ENCODE assay signal across 12 cellular contexts in genomic region chr9:3746296-3747275, GRCh38.
A peak's percentile ranks its signal among the peaks of the same experiment; 100 is the strongest.
DNase-seq lines count a peak whose midpoint lies in the region; ATAC-seq and TF ChIP-seq lines count a peak whose summit lies in the region.
"Had no signal": no experiment of that assay in that cellular context is flagged by ENCODE, and none has a peak within 500 bp of the region (broad histone marks: within the 10 kb centered on the region; RNA-seq: fewer than 3 reads in every experiment).

No MANE protein-coding gene starts in this region.

- H2AK5ac ChIP-seq in neuronal stem cell (ENCODE audit: low read depth, low read length) = no peak overlapping the region

- no peak for ATAC-seq in HG02678 (IDR thresholded peaks at IDR 0.05; ENCODE audit: unreplicated experiment)
- ATAC-seq in CD8-positive, alpha-beta T cell = no peak
- ATAC-seq: naive thymus-derived CD8-positive, alpha-beta T cell had no signal

- H3K27ac Mint-ChIP-seq in CD8-positive, alpha-beta T cell = no peak overlapping the region
- H3K27ac Mint-ChIP-seq: dendritic cell treated with granulocyte-macrophage colony-stimulating factor and Interleukin-4, amounts not matched to agents 40 ng/mL and 50 ng/mL, for 4 days; naive thymus-derived CD8-positive, alpha-beta T cell; T-helper 1 cell treated with Interleukin-12 subunit alpha and Interleukin-12 subunit beta and Interleukin-4 antibody, amounts not matched to agents 30 μg/mL and 1 μg/mL, for 36 hours had no signal

- no peaks in the 10 kb centered on the region for H3K79me1 ChIP-seq in neuronal stem cell (ENCODE audit: low read depth, low read length)

- H3K4me2 ChIP-seq in neuronal stem cell (ENCODE audit: insufficient read depth, low read length, poor library complexity, severe bottlenecking) = no peak overlapping the region

- no peak for TF ChIP-seq CTCF in uterus (IDR thresholded peaks at IDR 0.05)
- no peak for TF ChIP-seq CTCF in CD8-positive, alpha-beta T cell (IDR thresholded peaks at IDR 0.05)

- no peak overlapping the region for H2BK5ac ChIP-seq in neuronal stem cell (ENCODE audit: low read length)

- H4K91ac ChIP-seq in neuronal stem cell (ENCODE audit: low read depth, low read length, poor library complexity) = no peak overlapping the region

- DNase-seq in EH (ENCODE audit: low read depth) (peak; percentile 89), HT-29 (ENCODE audit: low spot score) (peak; percentile 47), amniotic stem cell (lab: John Stamatoyannopoulos, UW) (peak; percentile 51), neuronal stem cell (ENCODE audit: low spot score) (no peak), NCI-H187 treated with DMSO at 0.1 percent for 48 hours (lab: John Stamatoyannopoulos, UW) (no peak), uterus (no peak)
- DNase-seq in CD8-positive, alpha-beta T cell = no peak
- DNase-seq: naive thymus-derived CD8-positive, alpha-beta T cell; thyroid gland had no signal

- CTCF ChIA-PET in CD8-positive, alpha-beta T cell (lab: Charles Lee) = no interaction called here

- H2AFZ ChIP-seq in neuronal stem cell (ENCODE audit: low read length) = peak overlapping the region; percentile 9

- H3K27ac ChIP-seq in neuronal stem cell (replicated peaks; ENCODE audit: low read length) (no peak overlapping the region), uterus (no peak overlapping the region)
- H3K27ac ChIP-seq in CD8-positive, alpha-beta T cell (ENCODE audit: low read depth, low read length) = no peak overlapping the region
- H3K27ac ChIP-seq: thyroid gland had no signal

- H3K4ac ChIP-seq in neuronal stem cell (ENCODE audit: low read length) = no peak overlapping the region

- H3K9ac ChIP-seq in neuronal stem cell (ENCODE audit: low read depth, low read length, poor library complexity) = no peak overlapping the region

- H3K9me3 ChIP-seq in neuronal stem cell (replicated peaks in 1 of 2; ENCODE audit: control insufficient read depth in 2 of 2, insufficient read depth in 1 of 2, low read depth in 1 of 2, low read length in 2 of 2) (no peaks in the 10 kb centered on the region), uterus (no peaks in the 10 kb centered on the region)
- H3K9me3 ChIP-seq in CD8-positive, alpha-beta T cell (ENCODE audit: low read length) = no peaks in the 10 kb centered on the region
- H3K9me3 ChIP-seq: thyroid gland had no signal

- H3K18ac ChIP-seq in neuronal stem cell (ENCODE audit: low read length) = no peak overlapping the region

- WGBS in neuronal stem cell (ENCODE audit: extremely low coverage in 2 of 2, insufficient read length in 2 of 2, insufficient replicate concordance in 1 of 2), 2 donors = no CpG with 5 or more reads among the region's 1 CpG

- no peak overlapping the region for H4K8ac ChIP-seq in neuronal stem cell (ENCODE audit: low read depth, low read length)

- H3K36me3 Mint-ChIP-seq in CD8-positive, alpha-beta T cell = no peaks in the 10 kb centered on the region
- H3K36me3 Mint-ChIP-seq: naive thymus-derived CD8-positive, alpha-beta T cell had no signal

- H3K23ac ChIP-seq in neuronal stem cell (ENCODE audit: low read depth, low read length, poor library complexity) = no peak overlapping the region

- no peak overlapping the region for H2BK120ac ChIP-seq in neuronal stem cell (ENCODE audit: low read depth, low read length)

- POLR2A ChIA-PET in CD8-positive, alpha-beta T cell (lab: Charles Lee) = interaction anchor here (0.6 kb wide), 1 partner anchor 50 kb away, joined by 3 read pairs; no protein-coding TSS in a partner anchor

- no peak overlapping the region for H3K4me3 Mint-ChIP-seq in CD8-positive, alpha-beta T cell
- H3K4me3 Mint-ChIP-seq: dendritic cell treated with granulocyte-macrophage colony-stimulating factor and Interleukin-4, amounts not matched to agents 40 ng/mL and 50 ng/mL, for 4 days; naive thymus-derived CD8-positive, alpha-beta T cell; T-helper 1 cell treated with Interleukin-12 subunit alpha and Interleukin-12 subunit beta and Interleukin-4 antibody, amounts not matched to agents 30 μg/mL and 1 μg/mL, for 36 hours had no signal

- no peak overlapping the region for H3K14ac ChIP-seq in neuronal stem cell (ENCODE audit: low read length)

- TF ChIP-seq POLR2A in uterus (IDR thresholded peaks at IDR 0.05) = no peak

- intact Hi-C loops in uterus (cut with DNase I; ENCODE audit: low total_unique reads) = no loop called here
- intact Hi-C loops in CD8-positive, alpha-beta T cell (cut with DNase I, micrococcal nuclease) = loop anchor here in 1 of 2 experiments (10.0 kb wide), 1 partner anchor 58 kb away; no protein-coding TSS in a partner anchor

- H2BK15ac ChIP-seq in neuronal stem cell (ENCODE audit: low read length) = no peak overlapping the region

- no peak overlapping the region for H2BK12ac ChIP-seq in neuronal stem cell (ENCODE audit: low read length)

- H3K36me3 ChIP-seq in neuronal stem cell (replicated peaks in 1 of 2; ENCODE audit: control insufficient read depth in 2 of 2, insufficient read depth in 2 of 2, low read length in 2 of 2) = no peaks in the 10 kb centered on the region
- H3K36me3 ChIP-seq in uterus = no peaks in the 10 kb centered on the region
- H3K36me3 ChIP-seq in CD8-positive, alpha-beta T cell (ENCODE audit: insufficient read depth, low read length) = no peaks in the 10 kb centered on the region
- H3K36me3 ChIP-seq: thyroid gland had no signal

- peaks cover 10% of the 10 kb centered on the region for H3K27me3 Mint-ChIP-seq in CD8-positive, alpha-beta T cell (ENCODE audit: low read depth)
- H3K27me3 Mint-ChIP-seq: dendritic cell treated with granulocyte-macrophage colony-stimulating factor and Interleukin-4, amounts not matched to agents 40 ng/mL and 50 ng/mL, for 4 days had no signal

- H3K27me3 ChIP-seq in neuronal stem cell (ENCODE audit: control insufficient read depth in 3 of 3, insufficient read depth in 3 of 3, low read depth in 1 of 3, low read length in 3 of 3) (no peaks in the 10 kb centered on the region), uterus (no peaks in the 10 kb centered on the region)
- no peaks in the 10 kb centered on the region for H3K27me3 ChIP-seq in CD8-positive, alpha-beta T cell (ENCODE audit: insufficient read depth, low read length)
- H3K27me3 ChIP-seq: thyroid gland had no signal

- H3K4me1 ChIP-seq in neuronal stem cell (ENCODE audit: control insufficient read depth in 2 of 2, insufficient read depth in 1 of 2, low read depth in 1 of 2, low read length in 2 of 2) (peaks cover 0 to 11% of the 10 kb centered on the region in 2 donors), uterus (no peaks in the 10 kb centered on the region)
- H3K4me1 ChIP-seq in CD8-positive, alpha-beta T cell (ENCODE audit: insufficient read depth, low read length) = no peaks in the 10 kb centered on the region

- peaks cover 1% of the 10 kb centered on the region for H3K4me1 Mint-ChIP-seq in CD8-positive, alpha-beta T cell (ENCODE audit: low read depth)

- H3K4me3 ChIP-seq in neuronal stem cell (ENCODE audit: low read length in 2 of 2) = no peak overlapping the region
- no peak overlapping the region for H3K4me3 ChIP-seq in uterus
- H3K4me3 ChIP-seq in CD8-positive, alpha-beta T cell (ENCODE audit: low read depth, low read length) = no peak overlapping the region
- H3K4me3 ChIP-seq: thyroid gland had no signal

- no peaks in the 10 kb centered on the region for H3K9me3 Mint-ChIP-seq in CD8-positive, alpha-beta T cell
- H3K9me3 Mint-ChIP-seq: dendritic cell treated with granulocyte-macrophage colony-stimulating factor and Interleukin-4, amounts not matched to agents 40 ng/mL and 50 ng/mL, for 4 days; naive thymus-derived CD8-positive, alpha-beta T cell had no signal

Comparison
In these comparisons a context has a peak if more than half of its experiments do, and no peak if none do; other contexts are left out.
1. DNase-seq: peak in EH (single experiment), HT-29 (single experiment) and amniotic stem cell (single experiment); none in neuronal stem cell (single experiment), NCI-H187 treated with DMSO at 0.1 percent for 48 hours (single experiment), uterus (0 of 2) and CD8-positive, alpha-beta T cell (0 of 7).